ENCODE assay signal across 27 cellular contexts in genomic region chr14:99024926-99025325, GRCh38.
"Had no signal": no experiment of that assay in that cellular context is flagged by ENCODE, and none has a peak within 500 bp of the region (broad histone marks: within the 10 kb centered on the region; RNA-seq: fewer than 3 reads in every experiment).

No MANE protein-coding gene starts in this region.

- H3K9me3 ChIP-seq: ascending aorta, breast epithelium had no signal

- H3K4me1 ChIP-seq: ascending aorta, breast epithelium had no signal

- H3K36me3 ChIP-seq: ascending aorta, breast epithelium, cardiac muscle cell, WERI-Rb-1 had no signal

- H3K4me3 ChIP-seq: ascending aorta, breast epithelium, cardiac muscle cell, coronary artery, dorsolateral prefrontal cortex had no signal

- DNase-seq: activated B cell treated with CpG ODN at 0.5 μM for 24 hours; activated CD4-positive, alpha-beta memory T cell treated with anti-CD3 and anti-CD28 coated beads for 36 hours; activated CD4-positive, alpha-beta T cell treated with anti-CD3 and anti-CD28 coated beads for 36 hours; activated CD4-positive, alpha-beta T cell treated with anti-CD3 and anti-CD28 coated beads, Interleukin-2, amount 10 ng/mL, durations not matched to agents 24 days and 14 days; activated CD8-positive, alpha-beta memory T cell treated with anti-CD3 and anti-CD28 coated beads, Interleukin-2, amount 10 ng/mL, durations not matched to agents 7 days and 5 days; activated CD8-positive, alpha-beta memory T cell treated with anti-CD3 and anti-CD28 coated beads, Interleukin-2, amount 50 U/mL, for 4 hours; activated CD8-positive, alpha-beta T cell treated with anti-CD3 and anti-CD28 coated beads, Interleukin-2, amount 10 ng/mL, durations not matched to agents 7 days and 5 days; activated effector memory CD4-positive, alpha-beta T cell treated with anti-CD3 and anti-CD28 coated beads, Interleukin-2, amount 50 U/mL, for 16 hours; activated naive CD4-positive, alpha-beta T cell; activated naive CD4-positive, alpha-beta T cell treated with anti-CD3 and anti-CD28 coated beads, Interleukin-2, amount 10 ng/mL, durations not matched to agents 7 days and 5 days; activated T-cell treated with anti-CD3 and anti-CD28 coated beads, Interleukin-2, amount 50 U/mL, for 1 hour; activated T-cell treated with anti-CD3 and anti-CD28 coated beads, Interleukin-2, amount 50 U/mL, for 48 hours; effector memory CD4-positive, alpha-beta T cell; endodermal cell; foreskin fibroblast; T-helper 1 cell; T-helper 17 cell; T1000; WERI-Rb-1 had no signal

- H3K27ac ChIP-seq: ascending aorta, breast epithelium, cardiac muscle cell, coronary artery, WERI-Rb-1 had no signal

- FAIRE-seq: frontal cortex had no signal

- ATAC-seq: activated CD4-positive, alpha-beta T cell treated with anti-CD3 and anti-CD28 coated beads for 36 hours; activated CD4-positive, CD25-positive, alpha-beta regulatory T cell treated with anti-CD3 and anti-CD28 coated beads, Interleukin-2, amount 50 U/mL, for 24 hours; activated CD8-positive, alpha-beta memory T cell treated with anti-CD3 and anti-CD28 coated beads, Interleukin-2, amount 10 ng/mL, durations not matched to agents 7 days and 5 days; activated CD8-positive, alpha-beta T cell treated with anti-CD3 and anti-CD28 coated beads, Interleukin-2, amount 10 ng/mL, durations not matched to agents 7 days and 5 days; esophagus mucosa; T-helper 17 cell had no signal
